ENCODE assay signal across 1 cellular context in the genomic region with DNA sequence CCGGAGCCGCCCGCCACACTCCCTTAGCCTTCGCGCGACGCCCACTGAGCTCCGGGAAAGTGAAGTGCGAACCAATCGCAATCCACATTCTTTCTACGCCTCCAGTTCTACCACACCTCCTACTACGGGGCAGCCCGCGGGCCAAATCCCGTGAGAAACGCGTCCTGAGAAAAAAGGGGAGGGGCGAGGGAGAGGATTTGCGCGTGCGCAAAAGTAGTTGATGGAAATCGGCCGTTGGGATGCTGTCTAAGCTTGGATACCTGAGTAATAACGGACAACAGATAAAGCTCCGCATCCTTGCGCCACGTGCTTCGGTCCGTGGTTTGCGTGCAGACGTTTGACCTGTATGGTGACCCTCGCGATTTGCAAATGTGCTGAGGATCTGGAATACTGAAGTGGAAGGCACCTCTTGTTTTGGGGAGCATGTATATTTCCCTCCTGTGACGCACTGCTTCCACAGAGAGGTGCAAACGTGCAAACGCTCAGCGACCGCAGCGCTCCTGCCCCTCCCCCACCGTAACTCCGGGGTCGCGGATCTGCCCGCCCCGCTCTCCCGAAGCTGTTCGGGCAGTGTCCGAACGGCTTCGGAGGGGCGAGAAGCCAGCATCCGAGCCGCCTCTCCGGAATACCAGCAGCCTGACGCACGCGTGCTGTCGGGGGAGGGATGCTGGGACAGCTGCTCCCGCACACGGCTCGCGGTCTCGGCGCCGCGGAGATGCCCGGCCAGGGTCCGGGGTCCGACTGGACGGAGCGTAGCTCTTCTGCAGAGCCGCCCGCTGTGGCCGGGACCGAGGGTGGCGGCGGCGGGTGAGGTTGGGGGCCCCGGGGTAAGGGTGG.
TF ChIP-seq lines count a peak whose summit lies in the region.

A gene with protein sequence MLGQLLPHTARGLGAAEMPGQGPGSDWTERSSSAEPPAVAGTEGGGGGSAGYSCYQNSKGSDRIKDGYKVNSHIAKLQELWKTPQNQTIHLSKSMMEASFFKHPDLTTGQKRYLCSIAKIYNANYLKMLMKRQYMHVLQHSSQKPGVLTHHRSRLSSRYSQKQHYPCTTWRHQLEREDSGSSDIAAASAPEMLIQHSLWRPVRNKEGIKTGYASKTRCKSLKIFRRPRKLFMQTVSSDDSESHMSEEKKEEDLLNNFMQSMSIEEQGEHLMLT (plus strand): TSS at position 634 of the 837 bp plus-strand sequence. CDS start 31 bp downstream, at position 665.
TSS of gene GPN3 (minus strand) at position 46 of the 837 bp plus-strand sequence. CDS start 54 bp downstream, outside the sequence.

TF ChIP-seq in K562, 482 proteins besides CTCF, POLR2A, EP300 and RAD21 (continued from another document and continues in another):
- TF ChIP-seq, protein P1, sequence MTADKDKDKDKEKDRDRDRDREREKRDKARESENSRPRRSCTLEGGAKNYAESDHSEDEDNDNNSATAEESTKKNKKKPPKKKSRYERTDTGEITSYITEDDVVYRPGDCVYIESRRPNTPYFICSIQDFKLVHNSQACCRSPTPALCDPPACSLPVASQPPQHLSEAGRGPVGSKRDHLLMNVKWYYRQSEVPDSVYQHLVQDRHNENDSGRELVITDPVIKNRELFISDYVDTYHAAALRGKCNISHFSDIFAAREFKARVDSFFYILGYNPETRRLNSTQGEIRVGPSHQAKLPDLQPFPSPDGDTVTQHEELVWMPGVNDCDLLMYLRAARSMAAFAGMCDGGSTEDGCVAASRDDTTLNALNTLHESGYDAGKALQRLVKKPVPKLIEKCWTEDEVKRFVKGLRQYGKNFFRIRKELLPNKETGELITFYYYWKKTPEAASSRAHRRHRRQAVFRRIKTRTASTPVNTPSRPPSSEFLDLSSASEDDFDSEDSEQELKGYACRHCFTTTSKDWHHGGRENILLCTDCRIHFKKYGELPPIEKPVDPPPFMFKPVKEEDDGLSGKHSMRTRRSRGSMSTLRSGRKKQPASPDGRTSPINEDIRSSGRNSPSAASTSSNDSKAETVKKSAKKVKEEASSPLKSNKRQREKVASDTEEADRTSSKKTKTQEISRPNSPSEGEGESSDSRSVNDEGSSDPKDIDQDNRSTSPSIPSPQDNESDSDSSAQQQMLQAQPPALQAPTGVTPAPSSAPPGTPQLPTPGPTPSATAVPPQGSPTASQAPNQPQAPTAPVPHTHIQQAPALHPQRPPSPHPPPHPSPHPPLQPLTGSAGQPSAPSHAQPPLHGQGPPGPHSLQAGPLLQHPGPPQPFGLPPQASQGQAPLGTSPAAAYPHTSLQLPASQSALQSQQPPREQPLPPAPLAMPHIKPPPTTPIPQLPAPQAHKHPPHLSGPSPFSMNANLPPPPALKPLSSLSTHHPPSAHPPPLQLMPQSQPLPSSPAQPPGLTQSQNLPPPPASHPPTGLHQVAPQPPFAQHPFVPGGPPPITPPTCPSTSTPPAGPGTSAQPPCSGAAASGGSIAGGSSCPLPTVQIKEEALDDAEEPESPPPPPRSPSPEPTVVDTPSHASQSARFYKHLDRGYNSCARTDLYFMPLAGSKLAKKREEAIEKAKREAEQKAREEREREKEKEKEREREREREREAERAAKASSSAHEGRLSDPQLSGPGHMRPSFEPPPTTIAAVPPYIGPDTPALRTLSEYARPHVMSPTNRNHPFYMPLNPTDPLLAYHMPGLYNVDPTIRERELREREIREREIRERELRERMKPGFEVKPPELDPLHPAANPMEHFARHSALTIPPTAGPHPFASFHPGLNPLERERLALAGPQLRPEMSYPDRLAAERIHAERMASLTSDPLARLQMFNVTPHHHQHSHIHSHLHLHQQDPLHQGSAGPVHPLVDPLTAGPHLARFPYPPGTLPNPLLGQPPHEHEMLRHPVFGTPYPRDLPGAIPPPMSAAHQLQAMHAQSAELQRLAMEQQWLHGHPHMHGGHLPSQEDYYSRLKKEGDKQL (CRISPR knock-in tag; IDR thresholded peaks at IDR 0.05; ENCODE audit: borderline replicate concordance), result no peak
- peak; percentile 18; the same call in 1 of the 2 replicates for TF ChIP-seq HINFP (tag; conservative IDR thresholded peaks at IDR 0.05; ENCODE audit: low read depth)
- TF ChIP-seq MBD1 (CRISPR knock-in tag; IDR thresholded peaks at IDR 0.05), result no peak
- TF ChIP-seq ETS1 (conservative IDR thresholded peaks at IDR 0.05; ENCODE audit: control insufficient read depth, low read depth, low read length), result no peak
- peak; percentile 12 to 57; a peak in 2 of 4 replicates for TF ChIP-seq TRIM24 (IDR thresholded peaks at IDR 0.05)
- TF ChIP-seq, protein P2, sequence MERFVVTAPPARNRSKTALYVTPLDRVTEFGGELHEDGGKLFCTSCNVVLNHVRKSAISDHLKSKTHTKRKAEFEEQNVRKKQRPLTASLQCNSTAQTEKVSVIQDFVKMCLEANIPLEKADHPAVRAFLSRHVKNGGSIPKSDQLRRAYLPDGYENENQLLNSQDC (CRISPR knock-in tag; IDR thresholded peaks at IDR 0.05), result no peak
- peak; percentile 29 for TF ChIP-seq CCNT2 (IDR thresholded peaks at IDR 0.05; ENCODE audit: borderline replicate concordance, extremely low read depth, insufficient read length, low read depth, low read length)
- TF ChIP-seq PBX2 (CRISPR knock-in tag; IDR thresholded peaks at IDR 0.05; ENCODE audit: low read depth), result no peak
- TF ChIP-seq PBX2 (tag; conservative IDR thresholded peaks at IDR 0.05; ENCODE audit: low read depth), result no peak
- no peak; a peak in 1 of 4 replicates for TF ChIP-seq FOXK2 (conservative IDR thresholded peaks at IDR 0.05 in 1 of 2, IDR thresholded peaks at IDR 0.05 in 1 of 2; ENCODE audit: low read depth in 2 of 2)
- no peak for TF ChIP-seq HNRNPK (IDR thresholded peaks at IDR 0.05; ENCODE audit: low read depth, low read length, poor library complexity, severe bottlenecking)
- no peak; the same call in 1 of the 2 replicates for TF ChIP-seq NCOR1 (IDR thresholded peaks at IDR 0.05)
- TF ChIP-seq ZNF583 (CRISPR knock-in tag; IDR thresholded peaks at IDR 0.05), result no peak
- TF ChIP-seq, protein P3, sequence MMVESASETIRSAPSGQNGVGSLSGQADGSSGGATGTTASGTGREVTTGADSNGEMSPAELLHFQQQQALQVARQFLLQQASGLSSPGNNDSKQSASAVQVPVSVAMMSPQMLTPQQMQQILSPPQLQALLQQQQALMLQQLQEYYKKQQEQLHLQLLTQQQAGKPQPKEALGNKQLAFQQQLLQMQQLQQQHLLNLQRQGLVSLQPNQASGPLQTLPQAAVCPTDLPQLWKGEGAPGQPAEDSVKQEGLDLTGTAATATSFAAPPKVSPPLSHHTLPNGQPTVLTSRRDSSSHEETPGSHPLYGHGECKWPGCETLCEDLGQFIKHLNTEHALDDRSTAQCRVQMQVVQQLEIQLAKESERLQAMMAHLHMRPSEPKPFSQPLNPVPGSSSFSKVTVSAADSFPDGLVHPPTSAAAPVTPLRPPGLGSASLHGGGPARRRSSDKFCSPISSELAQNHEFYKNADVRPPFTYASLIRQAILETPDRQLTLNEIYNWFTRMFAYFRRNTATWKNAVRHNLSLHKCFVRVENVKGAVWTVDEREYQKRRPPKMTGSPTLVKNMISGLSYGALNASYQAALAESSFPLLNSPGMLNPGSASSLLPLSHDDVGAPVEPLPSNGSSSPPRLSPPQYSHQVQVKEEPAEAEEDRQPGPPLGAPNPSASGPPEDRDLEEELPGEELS (CRISPR knock-in tag; IDR thresholded peaks at IDR 0.05; ENCODE audit: borderline replicate concordance), result peak; percentile 84
- TF ChIP-seq HDAC3 (IDR thresholded peaks at IDR 0.05; ENCODE audit: borderline replicate concordance, partially characterized antibody), result no peak
- TF ChIP-seq HMG20B (CRISPR knock-in tag; IDR thresholded peaks at IDR 0.05), result no peak
- TF ChIP-seq ZNF57 (CRISPR knock-in tag; IDR thresholded peaks at IDR 0.05), result no peak
- TF ChIP-seq PTBP1 (IDR thresholded peaks at IDR 0.05; ENCODE audit: low read depth, low read length), result 0 out of 2 replicates have a peak, but pooled peaks have one; percentile 11
- no peak for TF ChIP-seq ELF1 (tag; IDR thresholded peaks at IDR 0.05)
- TF ChIP-seq PHB2 (IDR thresholded peaks at IDR 0.05; ENCODE audit: low read depth), result no peak
- TF ChIP-seq ZNF395 (CRISPR knock-in tag; IDR thresholded peaks at IDR 0.05), result no peak
- TF ChIP-seq ADNP (tag; IDR thresholded peaks at IDR 0.05), result no peak
- peak; percentile 97 for TF ChIP-seq CTBP1 (IDR thresholded peaks at IDR 0.05; ENCODE audit: borderline replicate concordance)
- TF ChIP-seq MBD2 (IDR thresholded peaks at IDR 0.05; ENCODE audit: borderline replicate concordance, low read depth), result peak; percentile 71; the same call in 1 of the 2 replicates
- no peak for TF ChIP-seq ZNF277 (CRISPR knock-in tag; IDR thresholded peaks at IDR 0.05; ENCODE audit: borderline replicate concordance)
- TF ChIP-seq ZNF79 (CRISPR knock-in tag; IDR thresholded peaks at IDR 0.05; ENCODE audit: low read depth), result no peak
- no peak for TF ChIP-seq TAF15 (IDR thresholded peaks at IDR 0.05; ENCODE audit: low read depth, low read length)
- TF ChIP-seq ZNF561 (CRISPR knock-in tag; conservative IDR thresholded peaks at IDR 0.05), result no peak
- TF ChIP-seq HDAC1 (IDR thresholded peaks at IDR 0.05), result peak in 1 of 2 experiments; percentile 59; a peak in 1 of 4 replicates
- peak; percentile 62; the same call in 1 of the 2 replicates for TF ChIP-seq ETV5 (CRISPR knock-in tag; IDR thresholded peaks at IDR 0.05; ENCODE audit: low read depth)
